Comparison of ENCODE assay signal across 1 cellular context in the genomic region with DNA sequence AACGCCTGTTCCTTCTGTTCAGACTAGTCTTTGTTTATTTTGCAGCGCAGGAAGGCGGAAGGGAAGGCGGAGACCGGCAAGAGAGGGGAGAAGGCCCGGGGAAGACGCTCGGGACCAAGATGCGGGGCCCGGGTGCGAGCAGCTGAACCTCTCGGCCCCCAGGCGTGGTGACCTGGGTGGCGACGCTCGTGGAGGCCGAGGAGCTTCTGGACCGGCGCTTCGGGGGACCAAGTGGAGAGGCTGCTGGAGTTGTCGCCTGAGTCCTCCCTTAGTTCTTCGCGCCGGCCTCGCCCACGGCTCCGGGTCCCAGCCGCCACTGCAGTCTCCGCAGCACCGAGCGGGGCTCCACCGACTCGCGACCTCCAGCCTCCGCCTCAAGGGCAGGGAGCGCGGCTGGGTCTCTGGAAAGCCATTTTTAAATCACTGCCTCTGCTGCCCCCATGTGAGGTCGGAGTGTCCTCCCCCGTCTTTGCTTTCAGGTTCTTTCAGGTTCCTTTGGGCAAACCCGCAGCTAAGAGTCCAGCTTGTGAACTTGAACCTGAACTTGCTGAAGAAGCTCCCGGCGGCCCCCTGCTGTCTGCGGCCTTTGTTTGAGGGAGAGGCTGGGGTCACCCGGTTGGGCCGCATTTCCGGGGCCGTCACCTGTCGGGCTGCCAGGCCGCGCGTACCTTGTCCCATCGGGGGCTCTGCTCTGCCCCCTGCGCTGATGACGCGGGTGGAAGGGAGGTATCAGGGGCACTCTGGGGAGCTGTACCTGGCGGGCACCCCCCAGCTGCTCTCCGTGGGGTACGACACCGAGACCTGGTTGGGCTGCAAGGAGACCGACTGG.
TF ChIP-seq lines count a peak whose summit lies in the region.

No MANE protein-coding gene starts in this region.

TF ChIP-seq in IMR-90, 13 proteins besides CTCF, POLR2A, EP300 and RAD21 (continued from another document):
- TF ChIP-seq, protein P1, sequence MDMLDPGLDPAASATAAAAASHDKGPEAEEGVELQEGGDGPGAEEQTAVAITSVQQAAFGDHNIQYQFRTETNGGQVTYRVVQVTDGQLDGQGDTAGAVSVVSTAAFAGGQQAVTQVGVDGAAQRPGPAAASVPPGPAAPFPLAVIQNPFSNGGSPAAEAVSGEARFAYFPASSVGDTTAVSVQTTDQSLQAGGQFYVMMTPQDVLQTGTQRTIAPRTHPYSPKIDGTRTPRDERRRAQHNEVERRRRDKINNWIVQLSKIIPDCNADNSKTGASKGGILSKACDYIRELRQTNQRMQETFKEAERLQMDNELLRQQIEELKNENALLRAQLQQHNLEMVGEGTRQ (IDR thresholded peaks at IDR 0.05; ENCODE audit: low read depth, low read length) = no peak
- TF ChIP-seq SMC3 (IDR thresholded peaks at IDR 0.05; ENCODE audit: low read depth, low read length) (no peak), NFE2L2 (IDR thresholded peaks at IDR 0.05; ENCODE audit: low read depth, low read length) (no peak), CEBPB (IDR thresholded peaks at IDR 0.05; ENCODE audit: low read depth, low read length) (no peak), BHLHE40 (IDR thresholded peaks at IDR 0.05; ENCODE audit: low read depth, low read length) (no peak), MXI1 (IDR thresholded peaks at IDR 0.05; ENCODE audit: borderline replicate concordance, low read depth, low read length) (no peak)
